ENCODE assay signal across 13 cellular contexts in the genomic region with DNA sequence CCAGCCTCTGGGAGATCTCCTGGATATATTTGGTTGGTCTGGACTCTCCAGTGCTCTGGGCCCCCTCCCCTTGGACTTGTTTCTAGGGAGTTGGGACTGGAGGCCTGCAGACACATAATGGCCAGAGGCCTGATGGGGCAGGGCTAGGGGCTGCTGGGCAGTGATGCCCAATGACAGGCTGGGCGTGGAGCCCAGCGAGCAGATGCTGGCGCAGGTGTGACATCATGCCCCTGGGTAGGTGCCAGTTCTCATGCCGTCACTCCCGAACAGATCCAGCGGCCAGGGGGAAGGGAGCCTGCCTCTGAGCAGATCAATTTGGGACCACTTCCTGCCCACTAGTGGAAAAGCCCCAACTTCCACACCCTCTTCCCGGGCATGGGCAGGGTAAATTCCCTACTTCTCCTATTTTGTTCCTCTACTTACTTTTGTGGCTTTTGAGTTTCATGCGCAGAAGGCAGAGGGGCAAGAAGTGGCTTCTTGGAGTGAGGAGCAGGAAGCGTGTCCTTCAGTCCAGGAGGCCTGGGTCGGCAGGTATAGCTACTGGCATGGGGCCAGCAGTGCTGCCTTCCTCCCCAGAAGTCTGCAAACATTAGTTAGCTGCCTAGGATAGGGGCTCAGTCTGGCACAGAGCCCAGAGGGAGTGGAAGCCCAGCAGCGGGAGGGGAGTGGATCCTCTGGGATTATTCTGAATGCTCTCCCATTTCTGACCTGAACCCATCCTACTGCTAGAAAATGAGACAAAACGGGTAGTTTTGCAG.
A peak's percentile ranks its signal among the peaks of the same experiment; 100 is the strongest.
DNase-seq lines count a peak whose midpoint lies in the region; ATAC-seq lines count a peak whose summit lies in the region.
"Had no signal": no experiment of that assay in that cellular context is flagged by ENCODE, and none has a peak within 500 bp of the region (broad histone marks: within the 10 kb centered on the region; RNA-seq: fewer than 3 reads in every experiment).

No MANE protein-coding gene starts in this region.

- ATAC-seq in GM21723 (IDR thresholded peaks at IDR 0.05; ENCODE audit: unreplicated experiment) = no peak
- no peak for ATAC-seq in HG02610 (IDR thresholded peaks at IDR 0.05; ENCODE audit: unreplicated experiment)
- ATAC-seq: natural killer cell treated with Interleukin-12 subunit alpha and Interleukin-12 subunit beta and Interleukin-15 and Interleukin-18, amount 100 ng/mL, for 72 hours; stimulated activated memory B cell treated with anti-CD40 and anti-IgM and Interleukin-4, amounts not matched to agents 10 μg/mL and 1 μg/mL and 100 μg/mL, for 72 hours had no signal

- DNase-seq in DMS79 treated with DMSO at 0.1 percent for 48 hours (lab: John Stamatoyannopoulos, UW) = peak; percentile 81
- DNase-seq in NCI-H2081 treated with DMSO at 0.1 percent for 48 hours (lab: John Stamatoyannopoulos, UW) = peak; percentile 19
- DNase-seq in astrocyte of the hippocampus (ENCODE audit: low read depth, low spot score) = peak; percentile 56
- peak in 45 of 56 donors; percentile 4 to 73 (median 36) for DNase-seq in nucleus accumbens (lab: John Stamatoyannopoulos, UW)
- DNase-seq in activated naive CD4-positive, alpha-beta T cell treated with anti-CD3 and anti-CD28 coated beads, Interleukin-2, amount 50 U/mL, for 16 hours = no peak
- DNase-seq: activated naive CD8-positive, alpha-beta T cell treated with anti-CD3 and anti-CD28 coated beads, Interleukin-2, amount 10 ng/mL, durations not matched to agents 7 days and 5 days; activated T-cell treated with anti-CD3 and anti-CD28 coated beads for 4 hours; NCI-H524 treated with DMSO at 0.1 percent for 48 hours; upper lobe of left lung had no signal
